ENCODE assay signal across 8 cellular contexts in genomic region chr9:33166263-33167083, GRCh38.
DNase-seq lines count a peak whose midpoint lies in the region; ATAC-seq and TF ChIP-seq lines count a peak whose summit lies in the region.

No MANE protein-coding gene starts in this region.

- H3K27ac ChIP-seq in effector memory CD4-positive, alpha-beta T cell (ENCODE audit: insufficient read depth, low read length, poor library complexity, severe bottlenecking), result peak overlapping the region; percentile 92
- H3K27ac ChIP-seq in muscle layer of colon (ENCODE audit: low read depth, low read length), result peak overlapping the region; percentile 80

- DNase-seq in NOMO-1 (lab: John Stamatoyannopoulos, UW; ENCODE audit: unreplicated experiment in 2 of 2) (peak; percentile 54 to 60), NOMO-1 treated with dmso at 0.1 percent for 144 hours (lab: John Stamatoyannopoulos, UW; ENCODE audit: unreplicated experiment) (no peak), cerebellar cortex (ENCODE audit: low spot score) (no peak), DMS114 treated with DMSO at 0.1 percent for 48 hours (lab: John Stamatoyannopoulos, UW; ENCODE audit: unreplicated experiment) (no peak)
- no peak for DNase-seq in effector memory CD4-positive, alpha-beta T cell

- H3K9me3 ChIP-seq in effector memory CD4-positive, alpha-beta T cell (ENCODE audit: control insufficient read depth, low read length), result no peaks in the 10 kb centered on the region
- H3K9me3 ChIP-seq in muscle layer of colon (ENCODE audit: low read length), result no peaks in the 10 kb centered on the region

- peaks cover 43% of the 10 kb centered on the region for H3K4me1 ChIP-seq in effector memory CD4-positive, alpha-beta T cell (ENCODE audit: control insufficient read depth, insufficient read depth, low read length, poor library complexity, severe bottlenecking)
- H3K4me1 ChIP-seq in muscle layer of colon (ENCODE audit: insufficient read depth, low read length), result peaks cover 43% of the 10 kb centered on the region

- peak overlapping the region; percentile 90 for H3K9ac ChIP-seq in muscle layer of colon (ENCODE audit: low read length)

- no peaks in the 10 kb centered on the region for H3K27me3 ChIP-seq in effector memory CD4-positive, alpha-beta T cell (replicated peaks; ENCODE audit: control insufficient read depth, insufficient read depth, low read length, poor library complexity, severe bottlenecking)
- H3K27me3 ChIP-seq in muscle layer of colon (ENCODE audit: control insufficient read depth in 1 of 2, insufficient read depth in 2 of 2, low read length in 2 of 2), result no peaks in the 10 kb centered on the region

- peak overlapping the region; percentile 95 for H3K4me3 ChIP-seq in effector memory CD4-positive, alpha-beta T cell (ENCODE audit: insufficient read depth, low read depth, low read length, poor library complexity, severe bottlenecking)
- H3K4me3 ChIP-seq in muscle layer of colon (ENCODE audit: low read depth in 1 of 2, low read length in 2 of 2), result peak overlapping the region; percentile 41 to 82

- ATAC-seq in HG03064 (IDR thresholded peaks at IDR 0.05; ENCODE audit: low read depth, unreplicated experiment), result peak; percentile 0
- ATAC-seq in SK-N-SH treated with all-trans-retinoic acid at 6 μM for 48 hours, result peak; percentile 43

- no peaks in the 10 kb centered on the region for H3K36me3 ChIP-seq in effector memory CD4-positive, alpha-beta T cell (ENCODE audit: control insufficient read depth, insufficient read depth, low read length)
- no peaks in the 10 kb centered on the region for H3K36me3 ChIP-seq in muscle layer of colon (ENCODE audit: insufficient read depth, low read length)

TF ChIP-seq in SK-N-SH treated with all-trans-retinoic acid at 6 μM for 48 hours, 23 proteins besides CTCF, POLR2A, EP300 and RAD21:
- no peak for TF ChIP-seq SNAI2 (CRISPR knock-in tag; IDR thresholded peaks at IDR 0.05)
- 0 out of 2 replicates have a peak, but pooled peaks have one; percentile 27 for TF ChIP-seq ZFP3 (CRISPR knock-in tag; IDR thresholded peaks at IDR 0.05)

Comparison
In these comparisons a context has a peak if more than half of its experiments do, and no peak if none do; other contexts are left out.
1. DNase-seq: peak in NOMO-1 (2 of 2); none in NOMO-1 treated with dmso at 0.1 percent for 144 hours (single experiment), effector memory CD4-positive, alpha-beta T cell (0 of 3), cerebellar cortex (single experiment) and DMS114 treated with DMSO at 0.1 percent for 48 hours (single experiment).